Comparison of ENCODE assay signal across 8 cellular contexts in the genomic region with DNA sequence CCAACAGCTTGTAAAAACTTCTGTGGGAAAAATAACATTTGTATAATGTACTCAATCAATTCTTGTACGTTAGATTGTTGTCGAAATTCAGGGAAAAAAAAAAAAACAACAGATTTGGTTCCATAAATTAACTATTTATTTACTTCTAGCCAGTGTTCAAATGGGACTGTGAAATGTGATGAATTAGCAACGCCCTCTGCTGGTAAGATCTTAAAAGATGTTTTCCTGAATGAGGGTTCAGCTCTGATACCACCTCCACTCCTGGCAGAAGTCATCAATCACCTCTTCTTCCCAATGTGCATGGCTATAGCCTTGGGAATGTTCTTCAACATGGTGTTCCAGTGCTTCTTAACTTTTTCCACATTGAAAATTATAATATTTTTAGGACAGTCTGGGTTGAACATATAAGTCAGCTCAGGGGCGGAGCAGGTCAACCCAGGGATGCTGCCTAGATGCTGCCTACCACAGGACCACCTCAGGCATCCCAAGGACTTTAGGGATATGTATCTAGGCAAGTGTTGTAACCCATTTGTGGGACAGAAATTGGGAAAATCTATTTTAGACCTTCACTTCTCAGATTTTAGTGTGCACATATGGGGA.
DNase-seq lines count a peak whose midpoint lies in the region; ATAC-seq and TF ChIP-seq lines count a peak whose summit lies in the region.

No MANE protein-coding gene starts in this region.

- H3K4me3 ChIP-seq in kidney epithelial cell (ENCODE audit: low read depth, low read length) (no peak overlapping the region), lower leg skin (ENCODE audit: low read depth, poor library complexity, severe bottlenecking) (no peak overlapping the region)

- peaks cover 17% of the 10 kb centered on the region for H3K4me1 Mint-ChIP-seq in brain

- H3K36me3 ChIP-seq in kidney epithelial cell (ENCODE audit: control insufficient read depth, insufficient read depth, low read length) = no peaks in the 10 kb centered on the region

- H3K36me3 Mint-ChIP-seq in brain = no peaks in the 10 kb centered on the region

- ATAC-seq in HG02571 (IDR thresholded peaks at IDR 0.05; ENCODE audit: unreplicated experiment) = peak; percentile 56

- no peak overlapping the region for H3K27ac Mint-ChIP-seq in brain

- WGBS in lower leg skin, 2 donors = 26% methylated on average over 4 of the region's 4 CpGs

- H3K9me3 Mint-ChIP-seq in brain = no peaks in the 10 kb centered on the region

- H3K4me3 Mint-ChIP-seq in brain = no peak overlapping the region

- intact Hi-C loops in lower leg skin (cut with DNase I; ENCODE audit: low total_unique reads) = loop anchor here (10.0 kb wide), 1 partner anchor 65 kb away; no protein-coding TSS in a partner anchor

- no peaks in the 10 kb centered on the region for H3K27me3 Mint-ChIP-seq in brain

- no peak for TF ChIP-seq POLR2A in lower leg skin (IDR thresholded peaks at IDR 0.05)

- peak; percentile 88 to 89 for TF ChIP-seq CTCF in brain (conservative IDR thresholded peaks at IDR 0.05)
- TF ChIP-seq CTCF in kidney epithelial cell (IDR thresholded peaks at IDR 0.05; ENCODE audit: insufficient read depth, low read length, poor library complexity, severe bottlenecking) = peak; percentile 54
- no peak for TF ChIP-seq CTCF in lower leg skin (IDR thresholded peaks at IDR 0.05)

- H3K27me3 ChIP-seq in kidney epithelial cell (ENCODE audit: control insufficient read depth, insufficient read depth, low read length) = no peaks in the 10 kb centered on the region

- DNase-seq in GM03348 (ENCODE audit: low spot score) = peak; percentile 43
- peak; percentile 29 for DNase-seq in NCI-H2171 (lab: John Stamatoyannopoulos, UW)
- DNase-seq in kidney epithelial cell (ENCODE audit: low read depth) = peak; percentile 4
- DNase-seq in activated CD8-positive, alpha-beta memory T cell treated with anti-CD3 and anti-CD28 coated beads for 24 hours = no peak
- DNase-seq in lower leg skin (ENCODE audit: low spot score in 2 of 2) = no peak
- no peak for DNase-seq in mucosa of gallbladder (ENCODE audit: low spot score)

Comparison
In these comparisons a context has a peak if more than half of its experiments do, and no peak if none do; other contexts are left out.
1. DNase-seq: peak in GM03348 (single experiment), NCI-H2171 (single experiment) and kidney epithelial cell (single experiment); none in activated CD8-positive, alpha-beta memory T cell treated with anti-CD3 and anti-CD28 coated beads for 24 hours (single experiment), lower leg skin (0 of 2) and mucosa of gallbladder (single experiment).
2. CTCF ChIP-seq: peak in brain (2 of 2) and kidney epithelial cell (single experiment); none in lower leg skin (0 of 3).